Comparison of ENCODE assay signal across 8 cellular contexts in genomic region chr10:21523557-21524008, GRCh38. TPM values are rescaled to one million over a fixed set of nuclear protein-coding genes. Genes with fewer than 3 reads are reported as not detected.
A peak's percentile ranks its signal among the peaks of the same experiment; 100 is the strongest.
DNase-seq lines count a peak whose midpoint lies in the region; ATAC-seq and TF ChIP-seq lines count a peak whose summit lies in the region.

No MANE protein-coding gene starts in this region.

- H3K27ac ChIP-seq in CD4-positive, alpha-beta T cell (ENCODE audit: low read depth, low read length), result no peak overlapping the region
- peak overlapping the region; percentile 24 for H3K27ac ChIP-seq in mammary epithelial cell (ENCODE audit: insufficient read depth, low read depth, low read length)

- in situ Hi-C loops in mammary epithelial cell (cut with MboI; ENCODE audit: low sequenced_read_pairs in 2 of 2), result loop anchor here in 1 of 2 donors (25.0 kb wide), 1 partner anchor 439 kb away; no protein-coding TSS in a partner anchor

- peaks cover 43% of the 10 kb centered on the region for H3K27me3 ChIP-seq in CD4-positive, alpha-beta T cell (ENCODE audit: control insufficient read depth, insufficient read depth, low read length)
- no peaks in the 10 kb centered on the region for H3K27me3 ChIP-seq in mammary epithelial cell (ENCODE audit: insufficient read depth, low read length)

- H3K36me3 Mint-ChIP-seq in CD4-positive, alpha-beta T cell (ENCODE audit: low read depth), result peaks cover 10% of the 10 kb centered on the region
- no peaks in the 10 kb centered on the region for H3K36me3 Mint-ChIP-seq in natural killer cell treated with Interleukin-12 subunit alpha and Interleukin-12 subunit beta and Interleukin-15 and Interleukin-18, amount 100 ng/mL, for 72 hours
- H3K36me3 Mint-ChIP-seq in naive thymus-derived CD8-positive, alpha-beta T cell, result peaks cover 0 to 5% (median 3%) of the 10 kb centered on the region in 3 donors

- peak overlapping the region; percentile 36 for H3K4me3 Mint-ChIP-seq in CD4-positive, alpha-beta T cell
- no peak overlapping the region for H3K4me3 Mint-ChIP-seq in natural killer cell treated with Interleukin-12 subunit alpha and Interleukin-12 subunit beta and Interleukin-15 and Interleukin-18, amount 100 ng/mL, for 72 hours
- H3K4me3 Mint-ChIP-seq in naive thymus-derived CD8-positive, alpha-beta T cell, result peak overlapping the region in 5 of 10 donors; percentile 10 to 68 (median 39)

- intact Hi-C loops in CD4-positive, alpha-beta T cell (cut with DNase I, micrococcal nuclease), result loop anchor here (10.0 kb wide), 3 partner anchors 221 to 1911 kb away; partner anchors contain the start of gene OTUD1 (in 1 of the 2)
- intact Hi-C loops in mammary epithelial cell (cut with micrococcal nuclease), result loop anchor here (10.0 kb wide), 3 partner anchors 349 to 901 kb away; partner anchors contain the start of gene COMMD3

- dilution Hi-C loops in mammary epithelial cell (cut with HindIII; ENCODE audit: low sequenced_read_pairs), result no loop called here

- no peaks in the 10 kb centered on the region for H4K20me1 ChIP-seq in mammary epithelial cell (ENCODE audit: insufficient read depth, low read length)

- H3K4me2 ChIP-seq in mammary epithelial cell (ENCODE audit: insufficient read depth, low read depth, low read length), result peak overlapping the region; percentile 90

- H3K4me3 ChIP-seq in mammary epithelial cell (replicated peaks in 1 of 3; ENCODE audit: insufficient read depth in 1 of 3, low read depth in 2 of 3, low read length in 3 of 3), result no peak overlapping the region

- H3K79me2 ChIP-seq in mammary epithelial cell (ENCODE audit: insufficient read depth, low read length), result no peaks in the 10 kb centered on the region

- peaks cover 55% of the 10 kb centered on the region for H3K27me3 Mint-ChIP-seq in CD4-positive, alpha-beta T cell
- peaks cover 34 to 45% of the 10 kb centered on the region in 2 donors for H3K27me3 Mint-ChIP-seq in natural killer cell treated with Interleukin-12 subunit alpha and Interleukin-12 subunit beta and Interleukin-15 and Interleukin-18, amount 100 ng/mL, for 72 hours
- peaks cover 44 to 81% (median 65%) of the 10 kb centered on the region in 5 donors for H3K27me3 Mint-ChIP-seq in naive thymus-derived CD8-positive, alpha-beta T cell

- BruUV-seq in mammary epithelial cell (replicated peaks; lab: Mats Ljungman, UMichigan), result no TSS peak

- POLR2A ChIA-PET in CD4-positive, alpha-beta T cell (lab: Charles Lee), result interaction anchor here (0.7 to 3.6 kb wide), 2 partner anchors 10 to 405 kb away, joined by 3 to 16 read pairs; partner anchors contain the start of gene MLLT10
- POLR2A ChIA-PET in naive thymus-derived CD8-positive, alpha-beta T cell (lab: Charles Lee), result interaction anchor here (0.6 to 0.8 kb wide), 2 partner anchors 9 to 28 kb away, joined by 3 to 4 read pairs; no protein-coding TSS in a partner anchor

- no peaks in the 10 kb centered on the region for H3K36me3 ChIP-seq in mammary epithelial cell (ENCODE audit: insufficient read depth, low read length)

- H3K9me3 Mint-ChIP-seq in CD4-positive, alpha-beta T cell, result no peaks in the 10 kb centered on the region
- H3K9me3 Mint-ChIP-seq in natural killer cell treated with Interleukin-12 subunit alpha and Interleukin-12 subunit beta and Interleukin-15 and Interleukin-18, amount 100 ng/mL, for 72 hours, result no peaks in the 10 kb centered on the region
- no peaks in the 10 kb centered on the region for H3K9me3 Mint-ChIP-seq in naive thymus-derived CD8-positive, alpha-beta T cell

- no peak overlapping the region for H3K9ac ChIP-seq in mammary epithelial cell (ENCODE audit: insufficient read depth, low read length)

- peaks cover 30% of the 10 kb centered on the region for H3K4me1 ChIP-seq in mammary epithelial cell (ENCODE audit: insufficient read depth, low read length)

- no peak for DNase-seq in CD4-positive, alpha-beta T cell
- peak; percentile 29 to 33 for DNase-seq in Kasumi-1 (lab: John Stamatoyannopoulos, UW)
- no peak for DNase-seq in mammary epithelial cell
- DNase-seq in natural killer cell treated with Interleukin-12 subunit alpha and Interleukin-12 subunit beta and Interleukin-15 and Interleukin-18, amount 100 ng/mL, for 72 hours (ENCODE audit: low spot score), result no peak
- DNase-seq in naive thymus-derived CD8-positive, alpha-beta T cell, result no peak
- DNase-seq in HT-29 (ENCODE audit: low spot score), result no peak

- ATAC-seq in CD4-positive, alpha-beta T cell (ENCODE audit: poor library complexity), result no peak
- no peak for ATAC-seq in natural killer cell treated with Interleukin-12 subunit alpha and Interleukin-12 subunit beta and Interleukin-15 and Interleukin-18, amount 100 ng/mL, for 72 hours
- ATAC-seq in naive thymus-derived CD8-positive, alpha-beta T cell, result no peak
- ATAC-seq in HG03095 (IDR thresholded peaks at IDR 0.05; ENCODE audit: unreplicated experiment) (no peak), HG03460 (IDR thresholded peaks at IDR 0.05; ENCODE audit: unreplicated experiment) (no peak)

- peak overlapping the region; percentile 78 for H2AFZ ChIP-seq in mammary epithelial cell (ENCODE audit: low read depth, low read length)

- WGBS in mammary epithelial cell (ENCODE audit: low coverage, missing lambda C conversion rate), result 33% methylated on average over 3 of the region's 3 CpGs

- no peaks in the 10 kb centered on the region for H3K9me3 ChIP-seq in CD4-positive, alpha-beta T cell (ENCODE audit: control insufficient read depth, low read length)
- H3K9me3 ChIP-seq in mammary epithelial cell (replicated peaks; ENCODE audit: insufficient read depth, low read length), result no peaks in the 10 kb centered on the region

- peak overlapping the region; percentile 18 for H3K27ac Mint-ChIP-seq in CD4-positive, alpha-beta T cell
- H3K27ac Mint-ChIP-seq in natural killer cell treated with Interleukin-12 subunit alpha and Interleukin-12 subunit beta and Interleukin-15 and Interleukin-18, amount 100 ng/mL, for 72 hours, result peak overlapping the region; percentile 35 to 52
- H3K27ac Mint-ChIP-seq in naive thymus-derived CD8-positive, alpha-beta T cell, result peak overlapping the region in 2 of 10 donors; percentile 29 to 65

- CTCF ChIA-PET in CD4-positive, alpha-beta T cell (lab: Charles Lee), result interaction anchor here (0.6 kb wide), 1 partner anchor 280 kb away, joined by 5 read pairs; no protein-coding TSS in a partner anchor
- CTCF ChIA-PET in mammary epithelial cell (lab: Charles Lee; ENCODE audit: low non-redundant PET), result no interaction called here

- TF ChIP-seq CTCF in CD4-positive, alpha-beta T cell (IDR thresholded peaks at IDR 0.05), result no peak
- TF ChIP-seq CTCF in mammary epithelial cell (conservative IDR thresholded peaks at IDR 0.05 in 1 of 2, IDR thresholded peaks at IDR 0.05 in 1 of 2; ENCODE audit: extremely low read depth in 1 of 2, insufficient read depth in 1 of 2, low read depth in 1 of 2, low read length in 2 of 2), result no peak

- H3K4me1 Mint-ChIP-seq in CD4-positive, alpha-beta T cell (ENCODE audit: low read depth), result peaks cover 56% of the 10 kb centered on the region
- peaks cover 32 to 51% of the 10 kb centered on the region in 2 donors for H3K4me1 Mint-ChIP-seq in natural killer cell treated with Interleukin-12 subunit alpha and Interleukin-12 subunit beta and Interleukin-15 and Interleukin-18, amount 100 ng/mL, for 72 hours (ENCODE audit: low read depth in 2 of 2)
- peaks cover 18 to 50% (median 38%) of the 10 kb centered on the region in 4 donors for H3K4me1 Mint-ChIP-seq in naive thymus-derived CD8-positive, alpha-beta T cell

RNA-seq across cellular contexts. Expression of gene SKIDA1, which starts 1.9 kb away (rescaled TPM):
- total RNA-seq in CD4-positive, alpha-beta T cell, result under 1 TPM; 0.22 to 0.25 TPM
- total RNA-seq in mammary epithelial cell, result 1 to 10 TPM; 1.3 to 1.5 TPM
- 0.16 TPM for polyA plus RNA-seq in mammary epithelial cell
- polyA minus RNA-seq in mammary epithelial cell, result not detected
- not detected for total RNA-seq in natural killer cell treated with Interleukin-12 subunit alpha and Interleukin-12 subunit beta and Interleukin-15 and Interleukin-18, amount 100 ng/mL, for 72 hours
- total RNA-seq in naive thymus-derived CD8-positive, alpha-beta T cell, result under 1 TPM in 1 of 2 experiments, not detected in 1; 0.08 TPM
- polyA plus RNA-seq in naive thymus-derived CD8-positive, alpha-beta T cell, result not detected
- not detected in 2 replicates for total RNA-seq in HT-29 (2014; rRNA removed; shearing (Covaris generic))

RNA-seq across cellular contexts. Expression of gene MLLT10, which starts 10.4 kb away (rescaled TPM):
- 10 to 100 TPM; 46.0 to 64.1 TPM for total RNA-seq in CD4-positive, alpha-beta T cell
- total RNA-seq in mammary epithelial cell, result 10 to 100 TPM; 33.7 to 38.2 TPM
- 22.9 TPM for polyA plus RNA-seq in mammary epithelial cell
- 13.9 TPM for polyA minus RNA-seq in mammary epithelial cell
- 10 to 100 TPM; 31.5 to 71.0 TPM for total RNA-seq in natural killer cell treated with Interleukin-12 subunit alpha and Interleukin-12 subunit beta and Interleukin-15 and Interleukin-18, amount 100 ng/mL, for 72 hours
- 10 to 100 TPM; 63.5 to 64.7 TPM for total RNA-seq in naive thymus-derived CD8-positive, alpha-beta T cell
- 1 to 10 TPM; 3.5 to 4.6 (median 4.4) TPM for polyA plus RNA-seq in naive thymus-derived CD8-positive, alpha-beta T cell
- total RNA-seq in HT-29 (2014; rRNA removed; shearing (Covaris generic)), result 31.7 and 47.6 TPM in 2 replicates

Comparison
In these comparisons a context has a peak if more than half of its experiments do, and no peak if none do; other contexts are left out.
1. DNase-seq: peak in Kasumi-1 (2 of 2); none in CD4-positive, alpha-beta T cell (0 of 10), mammary epithelial cell (single experiment), natural killer cell treated with Interleukin-12 subunit alpha and Interleukin-12 subunit beta and Interleukin-15 and Interleukin-18, amount 100 ng/mL, for 72 hours (single experiment), naive thymus-derived CD8-positive, alpha-beta T cell (0 of 10) and HT-29 (single experiment).